ENCODE assay signal across 9 cellular contexts in genomic region chr5:37722236-37723146, GRCh38.
DNase-seq lines count a peak whose midpoint lies in the region; ATAC-seq and TF ChIP-seq lines count a peak whose summit lies in the region.
"Had no signal": no experiment of that assay in that cellular context is flagged by ENCODE, and none has a peak within 500 bp of the region (broad histone marks: within the 10 kb centered on the region; RNA-seq: fewer than 3 reads in every experiment).

No MANE protein-coding gene starts in this region.

- no peaks in the 10 kb centered on the region for H3K27me3 Mint-ChIP-seq in activated naive CD8-positive, alpha-beta T cell

- ATAC-seq in GM21717 (IDR thresholded peaks at IDR 0.05; ENCODE audit: unreplicated experiment) (peak; percentile 63), sciatic nerve (no peak)

- intact Hi-C loops in sciatic nerve (cut with DNase I), result no loop called here

- peak overlapping the region; percentile 70 for H3K4me3 Mint-ChIP-seq in activated naive CD8-positive, alpha-beta T cell

- peak; percentile 38 for DNase-seq in GM10266 (ENCODE audit: extremely low spot score)
- peak; percentile 96 for DNase-seq in Jurkat, Clone E6-1 (ENCODE audit: low read depth, low spot score)
- DNase-seq in retinal pigment epithelial cell (ENCODE audit: low read depth), result peak; percentile 78
- DNase-seq in UCSD-AML1 (lab: John Stamatoyannopoulos, UW; ENCODE audit: unreplicated experiment), result no peak
- no peak for DNase-seq in sciatic nerve (ENCODE audit: low spot score)
- DNase-seq in hypothalamus (lab: John Stamatoyannopoulos, UW), result no peak

- H3K4me1 Mint-ChIP-seq in activated naive CD8-positive, alpha-beta T cell (ENCODE audit: low read depth), result peaks cover 25% of the 10 kb centered on the region

- H3K9me3 Mint-ChIP-seq in activated naive CD8-positive, alpha-beta T cell (ENCODE audit: low read depth), result no peaks in the 10 kb centered on the region

- H3K27ac Mint-ChIP-seq in activated naive CD8-positive, alpha-beta T cell, result peak overlapping the region; percentile 59

- no peak for TF ChIP-seq CTCF in GM10266 (IDR thresholded peaks at IDR 0.05; ENCODE audit: control insufficient read depth, insufficient read depth, low read depth, missing control alignments)
- TF ChIP-seq CTCF in retinal pigment epithelial cell (conservative IDR thresholded peaks at IDR 0.05; ENCODE audit: low read depth, low read length), result no peak

- no peak overlapping the region for H3K4me3 ChIP-seq in Jurkat, Clone E6-1 (ENCODE audit: low read length)
- no peak overlapping the region for H3K4me3 ChIP-seq in retinal pigment epithelial cell (ENCODE audit: low read length)
- H3K4me3 ChIP-seq: skin epidermis had no signal

- H3K36me3 Mint-ChIP-seq in activated naive CD8-positive, alpha-beta T cell, result peaks cover 26% of the 10 kb centered on the region

Comparison
In these comparisons a context has a peak if more than half of its experiments do, and no peak if none do; other contexts are left out.
1. DNase-seq: peak in GM10266 (single experiment), Jurkat, Clone E6-1 (single experiment) and retinal pigment epithelial cell (single experiment); none in UCSD-AML1 (single experiment), sciatic nerve (single experiment) and hypothalamus (0 of 51).